Comparison of ENCODE assay signal across 8 cellular contexts in genomic region chr6:31896493-31896855, GRCh38. TPM values are rescaled to one million over a fixed set of nuclear protein-coding genes. Genes with fewer than 3 reads are reported as not detected.
A peak's percentile ranks its signal among the peaks of the same experiment; 100 is the strongest.
DNase-seq lines count a peak whose midpoint lies in the region; ATAC-seq, FAIRE-seq and TF ChIP-seq lines count a peak whose summit lies in the region.
"Had no signal": no experiment of that assay in that cellular context is flagged by ENCODE, and none has a peak within 500 bp of the region (broad histone marks: within the 10 kb centered on the region; RNA-seq: fewer than 3 reads in every experiment).

No MANE protein-coding gene starts in this region.

- peaks cover 21% of the 10 kb centered on the region for H3K4me1 Mint-ChIP-seq in activated T-helper 17 cell treated with anti-CD3 and anti-CD28 coated beads, Interleukin-2, amount 50 U/mL, for 72 hours
- peaks cover 45% of the 10 kb centered on the region for H3K4me1 Mint-ChIP-seq in stimulated activated naive CD8-positive, alpha-beta T cell treated with anti-CD3 and anti-CD28 coated beads, Interleukin-15, amount 100 ng/mL, for 72 hours

- peak overlapping the region; percentile 78 for H3K4me3 ChIP-seq in HL-60 (replicated peaks; ENCODE audit: insufficient read depth, low read length)
- H3K4me3 ChIP-seq in iPS-18c (ENCODE audit: insufficient read depth, low read depth, low read length): peak overlapping the region; percentile 72
- H3K4me3 ChIP-seq in small intestine (ENCODE audit: low read depth in 1 of 2, low read length in 2 of 2): peak overlapping the region in 1 of 2 donors; percentile 71

- H3K27ac Mint-ChIP-seq in activated T-helper 17 cell treated with anti-CD3 and anti-CD28 coated beads, Interleukin-2, amount 50 U/mL, for 72 hours: peak overlapping the region; percentile 88
- H3K27ac Mint-ChIP-seq in stimulated activated naive CD8-positive, alpha-beta T cell treated with anti-CD3 and anti-CD28 coated beads, Interleukin-15, amount 100 ng/mL, for 72 hours: peak overlapping the region; percentile 87 to 98

- H3K36me3 ChIP-seq in small intestine (ENCODE audit: control insufficient read depth in 2 of 2, insufficient read depth in 2 of 2, low read length in 2 of 2): peaks cover 4 to 5% of the 10 kb centered on the region in 2 donors

- H3K4me3 Mint-ChIP-seq in activated T-helper 17 cell treated with anti-CD3 and anti-CD28 coated beads, Interleukin-2, amount 50 U/mL, for 72 hours: peak overlapping the region; percentile 85
- H3K4me3 Mint-ChIP-seq in stimulated activated naive CD8-positive, alpha-beta T cell treated with anti-CD3 and anti-CD28 coated beads, Interleukin-15, amount 100 ng/mL, for 72 hours: peak overlapping the region; percentile 92 to 97

- 49 to 61% (median 57%) methylated on average over 4 of the region's 4 CpGs for WGBS in small intestine, 3 donors

- H3K9me3 Mint-ChIP-seq in activated T-helper 17 cell treated with anti-CD3 and anti-CD28 coated beads, Interleukin-2, amount 50 U/mL, for 72 hours: no peaks in the 10 kb centered on the region
- no peaks in the 10 kb centered on the region for H3K9me3 Mint-ChIP-seq in stimulated activated naive CD8-positive, alpha-beta T cell treated with anti-CD3 and anti-CD28 coated beads, Interleukin-15, amount 100 ng/mL, for 72 hours

- TF ChIP-seq CTCF in HL-60 (IDR thresholded peaks at IDR 0.05; ENCODE audit: insufficient read depth, low read length): no peak
- no peak for TF ChIP-seq CTCF in GM10266 (IDR thresholded peaks at IDR 0.05; ENCODE audit: control insufficient read depth, insufficient read depth, low read depth, missing control alignments)

- H3K27me3 ChIP-seq in HL-60 (ENCODE audit: insufficient read depth, poor library complexity, severe bottlenecking) (no peaks in the 10 kb centered on the region), small intestine (ENCODE audit: control insufficient read depth in 2 of 2, insufficient read depth in 2 of 2, low read length in 2 of 2) (no peaks in the 10 kb centered on the region)

- no peak for FAIRE-seq in small intestine (lab: Jason Lieb, UNC)

- H3K36me3 Mint-ChIP-seq in activated T-helper 17 cell treated with anti-CD3 and anti-CD28 coated beads, Interleukin-2, amount 50 U/mL, for 72 hours (ENCODE audit: low read depth): peaks cover 71% of the 10 kb centered on the region

- H3K4me1 ChIP-seq in small intestine (ENCODE audit: control insufficient read depth in 2 of 2, insufficient read depth in 1 of 2, low read depth in 1 of 2, low read length in 1 of 2): peaks cover 0 to 3% of the 10 kb centered on the region in 2 donors

- DNase-seq in HL-60 (ENCODE audit: low read depth in 1 of 2, low spot score in 1 of 2) (no peak), GM10266 (ENCODE audit: extremely low spot score) (no peak), small intestine (no peak)
- DNase-seq in stimulated activated naive CD8-positive, alpha-beta T cell treated with anti-CD3 and anti-CD28 coated beads, Interleukin-15, amount 100 ng/mL, for 72 hours: no peak
- DNase-seq: activated CD4-positive, alpha-beta T cell treated with anti-CD3 and anti-CD28 coated beads for 48 hours had no signal

- H3K9me3 ChIP-seq in iPS-18c (ENCODE audit: control insufficient read depth, insufficient read depth, low read length) (no peaks in the 10 kb centered on the region), small intestine (ENCODE audit: control insufficient read depth, low read depth) (no peaks in the 10 kb centered on the region)

- ATAC-seq in activated T-helper 17 cell treated with anti-CD3 and anti-CD28 coated beads, Interleukin-2, amount 50 U/mL, for 72 hours (replicated peaks): no peak
- ATAC-seq in stimulated activated naive CD8-positive, alpha-beta T cell treated with anti-CD3 and anti-CD28 coated beads, Interleukin-15, amount 100 ng/mL, for 72 hours: no peak
- no peak for ATAC-seq in HG02759 (IDR thresholded peaks at IDR 0.05; ENCODE audit: unreplicated experiment)

- peak overlapping the region; percentile 59 for H3K27ac ChIP-seq in HL-60 (replicated peaks)
- H3K27ac ChIP-seq in small intestine (ENCODE audit: low read depth in 1 of 2, low read length in 1 of 2): no peak overlapping the region

- no peaks in the 10 kb centered on the region for H3K27me3 Mint-ChIP-seq in activated T-helper 17 cell treated with anti-CD3 and anti-CD28 coated beads, Interleukin-2, amount 50 U/mL, for 72 hours
- no peaks in the 10 kb centered on the region for H3K27me3 Mint-ChIP-seq in stimulated activated naive CD8-positive, alpha-beta T cell treated with anti-CD3 and anti-CD28 coated beads, Interleukin-15, amount 100 ng/mL, for 72 hours

RNA-seq across cellular contexts. Expression of gene EHMT2, which starts 1.0 kb away (rescaled TPM):
- total RNA-seq in activated T-helper 17 cell treated with anti-CD3 and anti-CD28 coated beads, Interleukin-2, amount 50 U/mL, for 72 hours: 10 to 100 TPM; 41.2 to 55.3 TPM
- 10 to 100 TPM; 27.8 to 42.4 (median 32.4) TPM for polyA plus RNA-seq in small intestine

RNA-seq across cellular contexts. Expression of gene ZBTB12, which starts 5.4 kb away (rescaled TPM):
- 1 to 10 TPM; 1.6 to 3.0 TPM for total RNA-seq in activated T-helper 17 cell treated with anti-CD3 and anti-CD28 coated beads, Interleukin-2, amount 50 U/mL, for 72 hours
- polyA plus RNA-seq in small intestine: 1 to 10 TPM; 1.6 to 8.6 (median 1.9) TPM

RNA-seq across cellular contexts. Expression of gene SLC44A4, which starts 17.7 kb away (rescaled TPM):
- total RNA-seq in activated T-helper 17 cell treated with anti-CD3 and anti-CD28 coated beads, Interleukin-2, amount 50 U/mL, for 72 hours: under 1 TPM in 1 of 2 donors, not detected in 1; 0.39 TPM
- polyA plus RNA-seq in small intestine: 100 to 1,000 TPM in 2 of 3 donors, 10 to 100 TPM in 1; 82.3 to 132 (median 129) TPM

RNA-seq across cellular contexts. Expression of gene C2, which starts 31.0 kb away (rescaled TPM):
- 1 to 10 TPM in 1 of 2 donors, under 1 TPM in 1; 0.58 to 4.7 TPM for total RNA-seq in activated T-helper 17 cell treated with anti-CD3 and anti-CD28 coated beads, Interleukin-2, amount 50 U/mL, for 72 hours
- 10 to 100 TPM in 2 of 3 donors, 1 to 10 TPM in 1; 7.4 to 58.7 (median 13.0) TPM for polyA plus RNA-seq in small intestine

RNA-seq across cellular contexts. Expression of gene NEU1, which starts 33.9 kb away (rescaled TPM):
- total RNA-seq in activated T-helper 17 cell treated with anti-CD3 and anti-CD28 coated beads, Interleukin-2, amount 50 U/mL, for 72 hours: 10 to 100 TPM; 19.3 to 22.3 TPM
- 10 to 100 TPM; 24.8 to 38.3 (median 36.5) TPM for polyA plus RNA-seq in small intestine
